In the genomic region with DNA sequence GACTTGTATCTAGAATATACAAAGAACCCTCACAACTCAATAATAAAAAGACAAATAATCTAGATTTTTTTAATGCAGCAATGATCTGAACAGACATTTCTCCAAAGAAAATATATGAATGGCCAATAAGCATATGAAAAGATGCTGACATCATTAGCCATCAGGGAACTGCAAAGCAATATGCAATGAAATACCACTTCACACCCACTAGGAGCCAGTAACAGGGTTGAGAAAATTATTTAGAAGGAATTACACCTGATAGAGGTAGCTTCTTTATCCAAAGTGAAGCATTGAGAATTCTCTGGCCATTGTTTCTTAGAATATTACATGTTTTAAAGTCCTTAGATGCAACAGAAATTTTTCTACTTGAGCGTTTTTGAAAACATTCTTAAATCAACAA, we compare ENCODE assay signal across 29 cellular contexts.
"Had no signal": no experiment of that assay in that cellular context is flagged by ENCODE, and none has a peak within 500 bp of the region (broad histone marks: within the 10 kb centered on the region; RNA-seq: fewer than 3 reads in every experiment).

No MANE protein-coding gene starts in this region.

- DNase-seq: activated CD4-positive, alpha-beta memory T cell treated with anti-CD3 and anti-CD28 coated beads for 36 hours; activated CD4-positive, alpha-beta T cell treated with anti-CD3 and anti-CD28 coated beads, Interleukin-2, amount 10 ng/mL, durations not matched to agents 24 days and 14 days; activated CD4-positive, CD25-positive, alpha-beta regulatory T cell treated with anti-CD3 and anti-CD28 coated beads, Interleukin-2, amount 50 U/mL, for 72 hours; activated CD8-positive, alpha-beta memory T cell treated with anti-CD3 and anti-CD28 coated beads, Interleukin-2, amount 50 U/mL, for 4 hours; activated effector memory CD4-positive, alpha-beta T cell treated with anti-CD3 and anti-CD28 coated beads, Interleukin-2, amount 50 U/mL, for 16 hours; activated naive CD4-positive, alpha-beta T cell treated with anti-CD3 and anti-CD28 coated beads for 36 hours; activated naive CD8-positive, alpha-beta T cell treated with anti-CD3 and anti-CD28 coated beads for 36 hours; activated T-cell treated with anti-CD3 and anti-CD28 coated beads, Interleukin-2, amount 50 U/mL, for 1 hour; adrenal gland; aorta; cerebellar nuclear complex; dorsolateral prefrontal cortex; effector memory CD8-positive, alpha-beta T cell; head of caudate nucleus; hippocampal formation; immature natural killer cell; kidney; naive thymus-derived CD8-positive, alpha-beta T cell; occipital lobe; right cardiac atrium; stimulated activated naive CD4-positive, alpha-beta T cell had no signal

- H3K9ac ChIP-seq: neural progenitor cell, parathyroid adenoma had no signal

- H3K4me3 ChIP-seq: adrenal gland, cardiac muscle cell, coronary artery, dorsolateral prefrontal cortex, gastroesophageal sphincter, neural progenitor cell, tibial nerve had no signal

- H3K27ac Mint-ChIP-seq: activated CD4-positive, alpha-beta memory T cell treated with anti-CD3 and anti-CD28 coated beads for 36 hours; activated CD4-positive, alpha-beta T cell treated with anti-CD3 and anti-CD28 coated beads, Interleukin-2, amount 10 ng/mL, durations not matched to agents 24 days and 14 days; activated naive CD4-positive, alpha-beta T cell treated with anti-CD3 and anti-CD28 coated beads for 36 hours; activated naive CD8-positive, alpha-beta T cell treated with anti-CD3 and anti-CD28 coated beads for 36 hours; activated T-helper 1 cell treated with anti-CD3 and anti-CD28 coated beads, Interleukin-12 subunit alpha, Interleukin-12 subunit beta, Interleukin-2, Interleukin-4 antibody, amounts not matched to agents 30 ng/mL and 10 ng/mL and 1 ng/mL, durations not matched to agents 14 hours and 24 hours and 36 hours; brain; effector memory CD8-positive, alpha-beta T cell; immature natural killer cell; naive thymus-derived CD8-positive, alpha-beta T cell; neural progenitor cell had no signal

- ATAC-seq: effector memory CD8-positive, alpha-beta T cell; gastroesophageal sphincter; naive thymus-derived CD8-positive, alpha-beta T cell; right cardiac atrium had no signal

- H3K36me3 ChIP-seq: adrenal gland, cardiac muscle cell, gastroesophageal sphincter, neural progenitor cell, tibial nerve had no signal

- H3K27me3 Mint-ChIP-seq: activated CD4-positive, alpha-beta memory T cell treated with anti-CD3 and anti-CD28 coated beads for 36 hours; activated CD4-positive, alpha-beta T cell treated with anti-CD3 and anti-CD28 coated beads, Interleukin-2, amount 10 ng/mL, durations not matched to agents 24 days and 14 days; activated naive CD8-positive, alpha-beta T cell treated with anti-CD3 and anti-CD28 coated beads for 36 hours; brain; effector memory CD8-positive, alpha-beta T cell had no signal

- H3K9me3 Mint-ChIP-seq: activated CD4-positive, alpha-beta memory T cell treated with anti-CD3 and anti-CD28 coated beads for 36 hours; activated CD4-positive, alpha-beta T cell treated with anti-CD3 and anti-CD28 coated beads, Interleukin-2, amount 10 ng/mL, durations not matched to agents 24 days and 14 days; activated T-helper 1 cell treated with anti-CD3 and anti-CD28 coated beads, Interleukin-12 subunit alpha, Interleukin-12 subunit beta, Interleukin-2, Interleukin-4 antibody, amounts not matched to agents 30 ng/mL and 10 ng/mL and 1 ng/mL, durations not matched to agents 14 hours and 24 hours and 36 hours; neural progenitor cell had no signal

- H3K4me1 Mint-ChIP-seq: activated CD4-positive, alpha-beta T cell treated with anti-CD3 and anti-CD28 coated beads, Interleukin-2, amount 10 ng/mL, durations not matched to agents 24 days and 14 days; activated naive CD8-positive, alpha-beta T cell treated with anti-CD3 and anti-CD28 coated beads for 36 hours; brain; immature natural killer cell; naive thymus-derived CD8-positive, alpha-beta T cell; neural progenitor cell had no signal

- H3K9me3 ChIP-seq: adrenal gland, gastroesophageal sphincter, tibial nerve had no signal

- H3K4me1 ChIP-seq: adrenal gland, gastroesophageal sphincter, neural progenitor cell, parathyroid adenoma, tibial nerve had no signal

- H3K4me3 Mint-ChIP-seq: activated CD4-positive, alpha-beta memory T cell treated with anti-CD3 and anti-CD28 coated beads for 36 hours; activated CD4-positive, alpha-beta T cell treated with anti-CD3 and anti-CD28 coated beads, Interleukin-2, amount 10 ng/mL, durations not matched to agents 24 days and 14 days; activated naive CD4-positive, alpha-beta T cell treated with anti-CD3 and anti-CD28 coated beads for 36 hours; activated naive CD8-positive, alpha-beta T cell treated with anti-CD3 and anti-CD28 coated beads for 36 hours; activated T-helper 1 cell treated with anti-CD3 and anti-CD28 coated beads, Interleukin-12 subunit alpha, Interleukin-12 subunit beta, Interleukin-2, Interleukin-4 antibody, amounts not matched to agents 30 ng/mL and 10 ng/mL and 1 ng/mL, durations not matched to agents 14 hours and 24 hours and 36 hours; brain; effector memory CD8-positive, alpha-beta T cell; immature natural killer cell; naive thymus-derived CD8-positive, alpha-beta T cell; neural progenitor cell had no signal

- H3K27ac ChIP-seq: adrenal gland, cardiac muscle cell, coronary artery, dorsolateral prefrontal cortex, gastroesophageal sphincter, neural progenitor cell, parathyroid adenoma, tibial nerve had no signal

- H3K27me3 ChIP-seq: adrenal gland, cardiac muscle cell, dorsolateral prefrontal cortex, gastroesophageal sphincter, neural progenitor cell, tibial nerve had no signal
